Comparison of ENCODE assay signal across 27 cellular contexts in genomic region chr15:33534642-33535041, GRCh38.
"Had no signal": no experiment of that assay in that cellular context is flagged by ENCODE, and none has a peak within 500 bp of the region (broad histone marks: within the 10 kb centered on the region; RNA-seq: fewer than 3 reads in every experiment).

No MANE protein-coding gene starts in this region.

- H3K4me1 Mint-ChIP-seq: stimulated activated effector memory CD8-positive, alpha-beta T cell treated with anti-CD3 and anti-CD28 coated beads, Interleukin-12 subunit alpha, Interleukin-12 subunit beta, amount 100 ng/mL, for 72 hours; stimulated activated memory B cell treated with anti-CD40 and anti-IgM and Interleukin-4, amounts not matched to agents 10 μg/mL and 1 μg/mL and 100 μg/mL, for 72 hours; stimulated activated naive CD8-positive, alpha-beta T cell treated with anti-CD3 and anti-CD28 coated beads, Interleukin-15, amount 100 ng/mL, for 72 hours had no signal

- H3K27ac ChIP-seq: stomach, suprapubic skin, thoracic aorta, thyroid gland, tibial artery, transverse colon, upper lobe of left lung, upper lobe of right lung, vagina had no signal

- DNase-seq: stimulated activated CD4-positive, alpha-beta T cell treated with anti-CD3 and anti-CD28 coated beads, Interleukin-2, amount 100 ng/mL, for 48 hours; stimulated activated CD4-positive, alpha-beta T cell treated with anti-CD3 and anti-CD28 coated beads, Interleukin-4, amount 100 ng/mL, for 1 hour; stimulated activated CD4-positive, alpha-beta T cell treated with anti-CD3 and anti-CD28 coated beads, Interleukin-4, amount 100 ng/mL, for 24 hours; stimulated activated CD4-positive, alpha-beta T cell treated with anti-CD3 and anti-CD28 coated beads, Interleukin-4, amount 100 ng/mL, for 4 hours; stimulated activated CD8-positive, alpha-beta memory T cell treated with anti-CD3 and anti-CD28 coated beads, Interleukin-4, amount 100 ng/mL, for 48 hours; stimulated activated naive B cell treated with anti-CD40 and anti-IgM and Interleukin-4, amounts not matched to agents 10 μg/mL and 1 μg/mL and 100 μg/mL, for 72 hours; stimulated activated naive CD4-positive, alpha-beta T cell; stimulated activated naive CD4-positive, alpha-beta T cell treated with Interleukin-2 at 50 U/mL for 16 hours; stimulated activated naive CD8-positive, alpha-beta T cell treated with anti-CD3 and anti-CD28 coated beads, Interleukin-15, amount 100 ng/mL, for 72 hours; stimulated activated naive CD8-positive, alpha-beta T cell treated with anti-CD3 and anti-CD28 coated beads, Interleukin-15, Interleukin-2, amounts not matched to agents 100 U/mL and 50 U/mL, for 24 hours; stomach; substantia nigra; testis; thyroid gland; tibial artery; transverse colon; trophoblast cell; upper lobe of left lung; upper lobe of right lung had no signal

- H3K4me3 ChIP-seq: stomach, suprapubic skin, testis, thoracic aorta, thyroid gland, tibial artery, tibial nerve, transverse colon, upper lobe of left lung, upper lobe of right lung, vagina had no signal

- H3K36me3 ChIP-seq: stomach, suprapubic skin, thyroid gland, tibial artery, tibial nerve, transverse colon, upper lobe of left lung, upper lobe of right lung, vagina had no signal

- H3K36me3 Mint-ChIP-seq: stimulated activated effector memory CD8-positive, alpha-beta T cell treated with anti-CD3 and anti-CD28 coated beads, Interleukin-12 subunit alpha, Interleukin-12 subunit beta, amount 100 ng/mL, for 72 hours; stimulated activated memory B cell treated with anti-CD40 and anti-IgM and Interleukin-4, amounts not matched to agents 10 μg/mL and 1 μg/mL and 100 μg/mL, for 72 hours; stimulated activated naive B cell treated with anti-CD40 and anti-IgM and Interleukin-4, amounts not matched to agents 10 μg/mL and 1 μg/mL and 100 μg/mL, for 72 hours; type B pancreatic cell had no signal

- H3K4me3 Mint-ChIP-seq: stimulated activated effector memory CD8-positive, alpha-beta T cell treated with anti-CD3 and anti-CD28 coated beads, Interleukin-12 subunit alpha, Interleukin-12 subunit beta, amount 100 ng/mL, for 72 hours; stimulated activated memory B cell treated with anti-CD40 and anti-IgM and Interleukin-4, amounts not matched to agents 10 μg/mL and 1 μg/mL and 100 μg/mL, for 72 hours; stimulated activated naive B cell treated with anti-CD40 and anti-IgM and Interleukin-4, amounts not matched to agents 10 μg/mL and 1 μg/mL and 100 μg/mL, for 72 hours; stimulated activated naive CD8-positive, alpha-beta T cell treated with anti-CD3 and anti-CD28 coated beads, Interleukin-15, amount 100 ng/mL, for 72 hours; stimulated activated naive CD8-positive, alpha-beta T cell treated with anti-CD3 and anti-CD28 coated beads, Interleukin-15, Interleukin-2, amounts not matched to agents 100 ng/mL and 50 ng/mL, for 24 hours; type B pancreatic cell had no signal

- H3K9me3 ChIP-seq: stomach, suprapubic skin, testis, thoracic aorta, thyroid gland, tibial artery, tibial nerve, transverse colon, upper lobe of left lung, upper lobe of right lung, vagina had no signal

- H3K27ac Mint-ChIP-seq: stimulated activated effector memory CD8-positive, alpha-beta T cell treated with anti-CD3 and anti-CD28 coated beads, Interleukin-12 subunit alpha, Interleukin-12 subunit beta, amount 100 ng/mL, for 72 hours; stimulated activated memory B cell treated with anti-CD40 and anti-IgM and Interleukin-4, amounts not matched to agents 10 μg/mL and 1 μg/mL and 100 μg/mL, for 72 hours; stimulated activated naive B cell treated with anti-CD40 and anti-IgM and Interleukin-4, amounts not matched to agents 10 μg/mL and 1 μg/mL and 100 μg/mL, for 72 hours; stimulated activated naive CD8-positive, alpha-beta T cell treated with anti-CD3 and anti-CD28 coated beads, Interleukin-15, Interleukin-2, amounts not matched to agents 100 ng/mL and 50 ng/mL, for 24 hours; type B pancreatic cell had no signal

- H3K27me3 Mint-ChIP-seq: stimulated activated memory B cell treated with anti-CD40 and anti-IgM and Interleukin-4, amounts not matched to agents 10 μg/mL and 1 μg/mL and 100 μg/mL, for 72 hours had no signal

- H3K4me1 ChIP-seq: stomach, suprapubic skin, testis, thyroid gland, tibial artery, tibial nerve, transverse colon, upper lobe of left lung, upper lobe of right lung, vagina had no signal

- H3K27me3 ChIP-seq: stomach, testis, thyroid gland, tibial artery, tibial nerve, transverse colon, upper lobe of left lung, upper lobe of right lung, vagina had no signal

- ATAC-seq: stimulated activated effector memory CD8-positive, alpha-beta T cell treated with anti-CD3 and anti-CD28 coated beads, Interleukin-12 subunit alpha, Interleukin-12 subunit beta, amount 100 ng/mL, for 72 hours; stimulated activated memory B cell treated with anti-CD40 and anti-IgM and Interleukin-4, amounts not matched to agents 10 μg/mL and 1 μg/mL and 100 μg/mL, for 72 hours; stimulated activated naive B cell treated with anti-CD40 and anti-IgM and Interleukin-4, amounts not matched to agents 10 μg/mL and 1 μg/mL and 100 μg/mL, for 72 hours; stimulated activated naive CD8-positive, alpha-beta T cell treated with anti-CD3 and anti-CD28 coated beads, Interleukin-15, amount 100 ng/mL, for 72 hours; stimulated activated naive CD8-positive, alpha-beta T cell treated with anti-CD3 and anti-CD28 coated beads, Interleukin-15, Interleukin-2, amounts not matched to agents 100 U/mL and 50 U/mL, for 24 hours; upper lobe of right lung had no signal

- H3K9me3 Mint-ChIP-seq: stimulated activated effector memory CD8-positive, alpha-beta T cell treated with anti-CD3 and anti-CD28 coated beads, Interleukin-12 subunit alpha, Interleukin-12 subunit beta, amount 100 ng/mL, for 72 hours; stimulated activated memory B cell treated with anti-CD40 and anti-IgM and Interleukin-4, amounts not matched to agents 10 μg/mL and 1 μg/mL and 100 μg/mL, for 72 hours; stimulated activated naive CD8-positive, alpha-beta T cell treated with anti-CD3 and anti-CD28 coated beads, Interleukin-15, amount 100 ng/mL, for 72 hours; stimulated activated naive CD8-positive, alpha-beta T cell treated with anti-CD3 and anti-CD28 coated beads, Interleukin-15, Interleukin-2, amounts not matched to agents 100 ng/mL and 50 ng/mL, for 24 hours; type B pancreatic cell had no signal
